Comparison of ENCODE assay signal across 1 cellular context in genomic region chr10:102461187-102462054, GRCh38.
A peak's percentile ranks its signal among the peaks of the same experiment; 100 is the strongest.
TF ChIP-seq lines count a peak whose summit lies in the region.

No MANE protein-coding gene starts in this region.

TF ChIP-seq in K562, 482 proteins besides CTCF, POLR2A, EP300 and RAD21 (continued from another document and continues in another):
- TF ChIP-seq ZNF407 (IDR thresholded peaks at IDR 0.05; ENCODE audit: low read depth) (peak; percentile 73; the same call in 1 of the 2 replicates), THAP7 (CRISPR knock-in tag; IDR thresholded peaks at IDR 0.05) (no peak), TAF9B (IDR thresholded peaks at IDR 0.05; ENCODE audit: partially characterized antibody) (no peak), FOXJ2 (tag; IDR thresholded peaks at IDR 0.05) (no peak), ZNF764 (CRISPR knock-in tag; IDR thresholded peaks at IDR 0.05; ENCODE audit: low read depth) (no peak), GATAD2B (IDR thresholded peaks at IDR 0.05; ENCODE audit: borderline replicate concordance) (no peak), ZNF140 (CRISPR knock-in tag; IDR thresholded peaks at IDR 0.05) (no peak), MLX (CRISPR knock-in tag; conservative IDR thresholded peaks at IDR 0.05) (no peak), ZBTB7A (IDR thresholded peaks at IDR 0.05; ENCODE audit: borderline replicate concordance, control insufficient read depth, low read depth, low read length) (peak; percentile 40; the same call in 1 of the 2 replicates), SLC30A9 (CRISPR knock-in tag; IDR thresholded peaks at IDR 0.05) (no peak), ZNF347 (CRISPR knock-in tag; IDR thresholded peaks at IDR 0.05; ENCODE audit: low read depth) (no peak), RERE (CRISPR knock-in tag; IDR thresholded peaks at IDR 0.05; ENCODE audit: borderline replicate concordance) (no peak), NELFE (IDR thresholded peaks at IDR 0.05; ENCODE audit: insufficient read depth, insufficient read length) (no peak), MNT (conservative IDR thresholded peaks at IDR 0.05) (peak; percentile 67 to 73; a peak in 3 of 4 replicates), CHD2 (IDR thresholded peaks at IDR 0.05; ENCODE audit: low read depth, low read length) (no peak), KHSRP (IDR thresholded peaks at IDR 0.05) (no peak), ZNF778 (CRISPR knock-in tag; IDR thresholded peaks at IDR 0.05) (no peak), TRIM25 (IDR thresholded peaks at IDR 0.05; ENCODE audit: borderline replicate concordance) (no peak), SOX6 (IDR thresholded peaks at IDR 0.05) (no peak), STAT5A (IDR thresholded peaks at IDR 0.05; ENCODE audit: borderline replicate concordance, low read length) (no peak), SIN3A (IDR thresholded peaks at IDR 0.05; ENCODE audit: borderline replicate concordance in 2 of 2, control insufficient read depth in 1 of 2, low read depth in 2 of 2, low read length in 2 of 2) (peak in 1 of 2 experiments; percentile 81; a peak in 1 of 4 replicates), ZNF830 (CRISPR knock-in tag; IDR thresholded peaks at IDR 0.05) (no peak), IRF1 (CRISPR knock-in tag; IDR thresholded peaks at IDR 0.05; ENCODE audit: borderline replicate concordance) (no peak), POLR2G (IDR thresholded peaks at IDR 0.05; ENCODE audit: low read depth, low read length) (peak; percentile 89), RFX1 (IDR thresholded peaks at IDR 0.05) (no peak), SMARCA4 (IDR thresholded peaks at IDR 0.05) (no peak), FOS (IDR thresholded peaks at IDR 0.05; ENCODE audit: extremely low read depth, insufficient read length) (peak; percentile 11), ZNF253 (CRISPR knock-in tag; conservative IDR thresholded peaks at IDR 0.05) (no peak), TFAP4 (CRISPR knock-in tag; IDR thresholded peaks at IDR 0.05; ENCODE audit: borderline replicate concordance) (peak; percentile 97), SP2 (IDR thresholded peaks at IDR 0.05; ENCODE audit: extremely low read depth, low read depth, low read length, poor library complexity, severe bottlenecking) (no peak), ZFP91 (CRISPR knock-in tag; IDR thresholded peaks at IDR 0.05) (no peak), HDAC3 (IDR thresholded peaks at IDR 0.05; ENCODE audit: borderline replicate concordance, partially characterized antibody) (no peak), USF2 (CRISPR knock-in tag; IDR thresholded peaks at IDR 0.05) (peak; percentile 94), TAF7 (tag; IDR thresholded peaks at IDR 0.05) (no peak), NR2C1 (IDR thresholded peaks at IDR 0.05) (peak; percentile 73), NR2C1 (tag; IDR thresholded peaks at IDR 0.05) (peak; percentile 87), TCFL5 (CRISPR knock-in tag; conservative IDR thresholded peaks at IDR 0.05) (no peak)
